ENCODE assay signal across 27 cellular contexts in the genomic region with DNA sequence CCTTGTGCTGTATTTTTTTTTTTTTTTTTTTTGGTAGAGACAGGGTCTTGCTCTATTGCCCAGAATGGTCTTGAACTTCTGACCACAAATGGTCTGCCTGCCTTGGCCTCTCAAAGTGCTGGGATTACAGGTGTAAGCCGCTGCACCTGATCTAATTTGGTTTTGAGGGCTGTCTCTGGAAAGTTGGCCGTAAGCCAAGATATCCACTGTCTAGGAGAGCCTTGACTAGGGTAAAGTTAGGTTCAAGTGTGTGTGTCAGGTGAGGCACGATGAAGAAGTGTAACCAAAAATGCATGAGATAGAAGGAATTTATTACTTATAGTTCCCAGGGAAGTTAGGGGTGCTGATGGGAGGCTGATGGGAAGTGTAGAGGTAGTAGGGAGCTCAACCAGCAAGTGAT.
"Had no signal": no experiment of that assay in that cellular context is flagged by ENCODE, and none has a peak within 500 bp of the region (broad histone marks: within the 10 kb centered on the region; RNA-seq: fewer than 3 reads in every experiment).

No MANE protein-coding gene starts in this region.

- H3K36me3 ChIP-seq: ascending aorta, SJCRH30 had no signal

- H3K9ac ChIP-seq: SK-N-SH had no signal

- ATAC-seq: activated naive CD4-positive, alpha-beta T cell treated with anti-CD3 and anti-CD28 coated beads, Interleukin-2, amount 50 U/mL, for 72 hours; activated naive CD8-positive, alpha-beta T cell treated with anti-CD3 and anti-CD28 coated beads, Interleukin-2, amount 50 U/mL, for 24 hours; activated T-cell treated with anti-CD3 and anti-CD28 coated beads, Interleukin-2, amount 50 U/mL, for 4 hours; body of pancreas; Right ventricle myocardium inferior had no signal

- H3K27me3 ChIP-seq: ascending aorta, body of pancreas, SJCRH30 had no signal

- FAIRE-seq: bronchial epithelial cell had no signal

- DNase-seq: activated CD4-positive, alpha-beta memory T cell treated with anti-CD3 and anti-CD28 coated beads for 36 hours; activated CD4-positive, alpha-beta T cell treated with anti-CD3 and anti-CD28 coated beads, Interleukin-2, amount 10 ng/mL, durations not matched to agents 7 days and 5 days; activated CD4-positive, CD25-positive, alpha-beta regulatory T cell; activated CD8-positive, alpha-beta memory T cell treated with anti-CD3 and anti-CD28 coated beads for 24 hours; activated effector memory CD4-positive, alpha-beta T cell treated with anti-CD3 and anti-CD28 coated beads, Interleukin-2, amount 50 U/mL, for 16 hours; activated naive CD4-positive, alpha-beta T cell treated with Interleukin-2 at 50 U/mL for 16 hours; activated naive CD8-positive, alpha-beta T cell treated with anti-CD3 and anti-CD28 coated beads, Interleukin-2, amount 50 U/mL, for 24 hours; activated T-cell treated with anti-CD3 and anti-CD28 coated beads, Interleukin-2, amount 50 U/mL, for 4 hours; amniotic stem cell; body of pancreas; central memory CD4-positive, alpha-beta T cell; KG1; NCI-H1092; NCI-H1930; NCI-H2107; NCI-H2227 treated with DMSO at 0.1 percent for 48 hours; NCI-H446 treated with DMSO at 0.1 percent for 48 hours; RPMI8226; SJCRH30; SK-N-SH; T-helper 1 cell had no signal

- H3K9me3 ChIP-seq: body of pancreas, SJCRH30, SK-N-SH had no signal

- H3K27ac ChIP-seq: ascending aorta, body of pancreas, coronary artery, SJCRH30, VCaP had no signal

- H3K4me3 ChIP-seq: ascending aorta, body of pancreas, coronary artery, SJCRH30 had no signal

- H3K4me2 ChIP-seq: SK-N-SH had no signal

- H3K4me1 ChIP-seq: ascending aorta, body of pancreas, SJCRH30 had no signal
